In the genomic region with DNA sequence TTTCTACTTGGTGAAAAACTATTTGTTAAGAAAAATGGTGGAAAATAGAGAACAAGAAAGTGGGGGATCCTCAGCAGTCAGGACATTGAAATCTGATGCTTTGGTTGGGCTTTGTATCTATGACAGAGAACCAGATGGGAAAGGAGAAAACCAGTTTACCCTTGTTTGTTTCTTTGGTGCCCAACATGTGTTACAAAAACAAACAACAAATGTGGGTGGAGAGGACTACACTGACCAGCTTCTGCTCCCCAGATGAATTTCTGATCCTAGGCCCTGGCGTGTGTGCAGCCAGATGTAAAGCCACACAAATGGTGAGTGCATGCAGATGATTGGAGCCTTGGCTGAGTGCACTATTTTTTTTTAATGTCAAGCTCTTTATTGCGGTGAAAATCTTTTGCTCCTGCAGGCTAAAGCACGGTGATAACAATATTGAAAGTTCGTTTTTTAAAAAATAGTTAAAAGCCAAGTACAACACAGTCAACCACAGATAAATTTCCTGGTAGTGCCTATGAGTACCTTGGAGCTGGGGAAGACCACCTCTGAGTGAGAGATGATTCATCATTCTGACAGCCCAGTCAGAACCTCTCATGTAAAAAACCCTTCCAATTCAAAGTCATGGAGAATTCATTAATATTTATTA, we compare ENCODE assay signal across 1 cellular context.
TF ChIP-seq lines count a peak whose summit lies in the region.

No MANE protein-coding gene starts in this region.

TF ChIP-seq in H1, 55 proteins besides CTCF, POLR2A, EP300 and RAD21:
- TF ChIP-seq JUND (IDR thresholded peaks at IDR 0.05; ENCODE audit: low read length) (no peak), NRF1 (IDR thresholded peaks at IDR 0.05; ENCODE audit: low read depth, low read length) (no peak), EGR1 (IDR thresholded peaks at IDR 0.05; ENCODE audit: borderline replicate concordance, low read depth, low read length) (no peak), BRCA1 (IDR thresholded peaks at IDR 0.05; ENCODE audit: low read depth, low read length) (no peak), SIRT6 (IDR thresholded peaks at IDR 0.05; ENCODE audit: low read length) (no peak), KDM5A (IDR thresholded peaks at IDR 0.05; ENCODE audit: low read length) (no peak), HDAC6 (IDR thresholded peaks at IDR 0.05; ENCODE audit: low read depth, low read length) (no peak), E2F6 (IDR thresholded peaks at IDR 0.05) (no peak), TAF1 (IDR thresholded peaks at IDR 0.05; ENCODE audit: low read depth, low read length) (no peak), CEBPB (IDR thresholded peaks at IDR 0.05; ENCODE audit: low read depth, low read length) (no peak), EZH2 (IDR thresholded peaks at IDR 0.05; ENCODE audit: low read depth, low read length, severe bottlenecking) (no peak)
